In genomic region chr4:16824278-16824806, GRCh38 we compare ENCODE assay signal across 19 cellular contexts.
DNase-seq lines count a peak whose midpoint lies in the region; ATAC-seq, FAIRE-seq and TF ChIP-seq lines count a peak whose summit lies in the region.
"Had no signal": no experiment of that assay in that cellular context is flagged by ENCODE, and none has a peak within 500 bp of the region (broad histone marks: within the 10 kb centered on the region; RNA-seq: fewer than 3 reads in every experiment).

No MANE protein-coding gene starts in this region.

- H3K14ac ChIP-seq in H1 (ENCODE audit: insufficient read length): no peak overlapping the region

- no peak overlapping the region for H3K56ac ChIP-seq in H1 (replicated peaks; ENCODE audit: insufficient read length, low read depth, low read length)

- no peak overlapping the region for H2BK5ac ChIP-seq in H1 (ENCODE audit: low read depth, low read length)

- H3K4me2 ChIP-seq in H1 (ENCODE audit: insufficient read depth in 1 of 2, low read depth in 2 of 2, low read length in 2 of 2): no peak overlapping the region

- H2BK15ac ChIP-seq in H1 (ENCODE audit: low read length): no peak overlapping the region

- H4K20me1 ChIP-seq in H1 (replicated peaks in 1 of 2; ENCODE audit: control insufficient read depth in 1 of 2, insufficient read depth in 2 of 2, low read length in 2 of 2): no peaks in the 10 kb centered on the region

- H3K9ac ChIP-seq in H1 (replicated peaks in 1 of 4; ENCODE audit: extremely low read depth in 1 of 4, low read depth in 3 of 4, low read length in 3 of 4): no peak overlapping the region

- 87% methylated on average over 4 of the region's 4 CpGs; no CpG with 5 or more reads in 1 of the 2 experiments for WGBS in H1 (ENCODE audit: extremely low coverage in 1 of 2, insufficient coverage in 1 of 2, insufficient read length in 1 of 2, insufficient replicate concordance in 2 of 2, low coverage in 1 of 2, low lambda C conversion rate in 2 of 2, missing lambda C conversion rate in 1 of 2), 2 experiments

- H4K5ac ChIP-seq in H1 (ENCODE audit: insufficient read length, low read depth, low read length): no peak overlapping the region

- FAIRE-seq in H1 (lab: Jason Lieb, UNC): no peak
- FAIRE-seq: A204.1, D721Med, G401.6, GM12892, GM19239 had no signal

- no peak overlapping the region for H2AK5ac ChIP-seq in H1 (ENCODE audit: low read depth, low read length)

- peaks cover 13 to 27% (median 24%) of the 10 kb centered on the region in 4 experiments for H3K4me1 ChIP-seq in H1 (replicated peaks in 1 of 4; ENCODE audit: control insufficient read depth in 3 of 4, insufficient read depth in 4 of 4, low read length in 3 of 4)

- peak; percentile 82 for ATAC-seq in left lobe of liver
- ATAC-seq in GM19452 (IDR thresholded peaks at IDR 0.05; ENCODE audit: unreplicated experiment): no peak
- ATAC-seq: CD8-positive, alpha-beta T cell had no signal

- H3K23ac ChIP-seq in H1 (ENCODE audit: insufficient read length): no peak overlapping the region

- POLR2A ChIA-PET in H1 (lab: Charles Lee; ENCODE audit: partially characterized antibody): no interaction called here

- H3K4me3 ChIP-seq in H1 (ENCODE audit: extremely low read depth in 1 of 4, insufficient read depth in 2 of 4, low read depth in 3 of 4, low read length in 4 of 4): no peak overlapping the region

- H4K8ac ChIP-seq in H1 (ENCODE audit: extremely low read depth, insufficient read depth, low read length): no peak overlapping the region

- no peaks in the 10 kb centered on the region; the same call in 1 of the 2 replicates for H3K79me1 ChIP-seq in H1 (ENCODE audit: low read depth, low read length)

- no peak for TF ChIP-seq POLR2A in H1 (IDR thresholded peaks at IDR 0.05; ENCODE audit: control extremely low read depth in 1 of 2, low read depth in 2 of 2, low read length in 2 of 2)

- H2AFZ ChIP-seq in H1 (ENCODE audit: low read length): no peak overlapping the region

- H2BK20ac ChIP-seq in H1 (ENCODE audit: low read length): no peak overlapping the region

- TF ChIP-seq CTCF in H1 (IDR thresholded peaks at IDR 0.05; ENCODE audit: control extremely low read depth in 1 of 3, insufficient read depth in 1 of 3, low read depth in 1 of 3, low read length in 3 of 3) (no peak), GM10266 (IDR thresholded peaks at IDR 0.05; ENCODE audit: control insufficient read depth, insufficient read depth, low read depth, missing control alignments) (no peak)

- no peak for TF ChIP-seq RAD21 in H1 (IDR thresholded peaks at IDR 0.05 in 1 of 2, conservative IDR thresholded peaks at IDR 0.05 in 1 of 2; ENCODE audit: low read depth in 2 of 2, low read length in 2 of 2)

- H4K91ac ChIP-seq in H1 (replicated peaks; ENCODE audit: insufficient read length, low read length): no peak overlapping the region

- H3K27ac ChIP-seq in H1 (ENCODE audit: low read depth, low read length): no peak overlapping the region
- H3K27ac ChIP-seq: HL-60 had no signal

- no peaks in the 10 kb centered on the region for H3K27me3 ChIP-seq in H1 (replicated peaks in 1 of 4; ENCODE audit: control insufficient read depth in 3 of 4, extremely low read depth in 1 of 4, insufficient read depth in 3 of 4, low read length in 3 of 4)

- H3K79me2 ChIP-seq in H1 (ENCODE audit: control insufficient read depth in 1 of 2, insufficient read depth in 2 of 2, low read length in 2 of 2): peaks cover 3 to 12% of the 10 kb centered on the region in 2 experiments; a peak in 2 of 4 replicates

- H3K9me3 ChIP-seq in H1 (ENCODE audit: insufficient read depth in 2 of 2, low read depth in 1 of 2, low read length in 1 of 2): no peaks in the 10 kb centered on the region

- H3K18ac ChIP-seq in H1 (ENCODE audit: extremely low read depth, low read length): no peak overlapping the region; the same call in 1 of the 2 replicates

- no peaks in the 10 kb centered on the region; a peak in 1 of 8 replicates for H3K36me3 ChIP-seq in H1 (ENCODE audit: control insufficient read depth in 2 of 4, insufficient read depth in 4 of 4, low read length in 3 of 4)

- no peak for TF ChIP-seq EP300 in H1 (IDR thresholded peaks at IDR 0.05; ENCODE audit: borderline replicate concordance in 1 of 2, low read depth in 2 of 2, low read length in 2 of 2)

- peak overlapping the region; percentile 87 for H3K4ac ChIP-seq in H1 (replicated peaks; ENCODE audit: insufficient read length, low read depth, low read length)

- no peaks in the 10 kb centered on the region for H3K23me2 ChIP-seq in H1 (ENCODE audit: low read depth, low read length)

- H2BK120ac ChIP-seq in H1 (replicated peaks; ENCODE audit: low read depth, low read length): no peak overlapping the region

- CTCF ChIA-PET in H1 (lab: Charles Lee; ENCODE audit: partially characterized antibody): interaction anchor here (1.0 kb wide), 1 partner anchor 9 kb away, joined by 3 read pairs; no protein-coding TSS in a partner anchor

- DNase-seq in HT-29 (ENCODE audit: low spot score): peak; percentile 2
- no peak for DNase-seq in H1 (ENCODE audit: low read depth in 1 of 2, low spot score in 2 of 2)
- DNase-seq in left lobe of liver (ENCODE audit: low spot score): no peak
- peak; percentile 17 for DNase-seq in occipital lobe (lab: John Stamatoyannopoulos, UW)
- no peak for DNase-seq in GM10266 (ENCODE audit: extremely low spot score)
- DNase-seq in stimulated activated CD4-positive, alpha-beta T cell treated with anti-CD3 and anti-CD28 coated beads, Interleukin-4, amount 100 ng/mL, for 4 hours: no peak
- DNase-seq: CD8-positive, alpha-beta T cell; COR-L47; DMS153; DMS79 treated with DMSO at 0.1 percent for 48 hours; EL; H7 had no signal

- H2BK12ac ChIP-seq in H1 (ENCODE audit: low read depth, low read length): no peak overlapping the region

TF ChIP-seq in H1, 55 proteins besides CTCF, POLR2A, EP300 and RAD21 (continues in another document):
- TF ChIP-seq FOSL1 (IDR thresholded peaks at IDR 0.05; ENCODE audit: insufficient read depth, low read depth, low read length) (no peak), NRF1 (IDR thresholded peaks at IDR 0.05; ENCODE audit: low read depth, low read length) (no peak), YY1 (IDR thresholded peaks at IDR 0.05; ENCODE audit: low read depth, low read length) (no peak), ATF2 (IDR thresholded peaks at IDR 0.05; ENCODE audit: low read length) (no peak), RFX5 (IDR thresholded peaks at IDR 0.05; ENCODE audit: borderline replicate concordance, low read depth, low read length) (no peak), CBX5 (IDR thresholded peaks at IDR 0.05; ENCODE audit: low read depth, low read length) (no peak), NANOG (IDR thresholded peaks at IDR 0.05; ENCODE audit: insufficient read depth, low read depth, low read length, poor library complexity, severe bottlenecking) (no peak), SIN3A (conservative IDR thresholded peaks at IDR 0.05 in 1 of 2, IDR thresholded peaks at IDR 0.05 in 1 of 2; ENCODE audit: low read depth in 1 of 2, low read length in 2 of 2) (no peak)

Comparison
In these comparisons a context has a peak if more than half of its experiments do, and no peak if none do; other contexts are left out.
1. DNase-seq: peak in HT-29 (single experiment) and occipital lobe (single experiment); none in H1 (0 of 2), left lobe of liver (single experiment), GM10266 (single experiment) and stimulated activated CD4-positive, alpha-beta T cell treated with anti-CD3 and anti-CD28 coated beads, Interleukin-4, amount 100 ng/mL, for 4 hours (0 of 2).